Comparison of ENCODE assay signal across 18 cellular contexts in the genomic region with DNA sequence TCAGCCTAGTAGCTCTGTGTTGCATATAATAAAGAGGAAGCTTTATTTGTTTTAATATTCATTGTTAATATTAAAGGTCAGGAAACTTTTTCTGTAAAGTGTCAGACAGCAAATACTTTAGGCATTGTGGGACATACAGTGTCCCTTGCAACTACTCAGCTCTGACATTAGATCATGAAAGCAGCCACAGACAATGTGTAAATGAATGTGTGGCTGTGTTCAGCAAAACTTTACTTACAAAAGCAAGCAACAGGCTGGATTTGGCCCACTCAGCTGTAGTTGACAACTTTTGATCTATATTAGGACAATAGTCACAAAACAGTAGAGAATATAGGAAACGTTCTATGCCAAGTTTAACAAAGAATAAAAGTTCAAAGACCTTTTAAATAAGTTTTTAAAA.
"Had no signal": no experiment of that assay in that cellular context is flagged by ENCODE, and none has a peak within 500 bp of the region (broad histone marks: within the 10 kb centered on the region; RNA-seq: fewer than 3 reads in every experiment).

No MANE protein-coding gene starts in this region.

- DNase-seq: activated CD4-positive, alpha-beta memory T cell treated with anti-CD3 and anti-CD28 coated beads for 36 hours; activated CD4-positive, alpha-beta T cell treated with anti-CD3 and anti-CD28 coated beads, Interleukin-2, amount 10 ng/mL, durations not matched to agents 7 days and 5 days; activated CD8-positive, alpha-beta memory T cell treated with anti-CD3 and anti-CD28 coated beads for 24 hours; activated gamma-delta T cell treated with Interleukin-2 at 50 U/mL for 16 hours; activated naive CD4-positive, alpha-beta T cell treated with anti-CD3 and anti-CD28 coated beads, Interleukin-2, amount 10 ng/mL, durations not matched to agents 7 days and 5 days; activated naive CD8-positive, alpha-beta T cell treated with anti-CD3 and anti-CD28 coated beads for 36 hours; activated T-cell treated with anti-CD3 and anti-CD28 coated beads, Interleukin-2, amount 50 U/mL, for 4 hours; anterior cingulate cortex; cerebellar nuclear complex; MG63; NCI-H1105 treated with DMSO at 0.1 percent for 48 hours; NCI-H1436 treated with DMSO at 0.1 percent for 48 hours; NCI-H187; NCI-H2081; NCI-H510A treated with DMSO at 0.1 percent for 48 hours; SIG-M5; SW 1271 had no signal

- H3K27me3 ChIP-seq: MG63 had no signal

- H3K36me3 Mint-ChIP-seq: activated CD4-positive, alpha-beta memory T cell treated with anti-CD3 and anti-CD28 coated beads for 36 hours had no signal

- H3K36me3 ChIP-seq: MG63 had no signal

- H3K4me3 Mint-ChIP-seq: activated CD4-positive, alpha-beta memory T cell treated with anti-CD3 and anti-CD28 coated beads for 36 hours; activated CD4-positive, alpha-beta T cell treated with anti-CD3 and anti-CD28 coated beads, Interleukin-2, amount 10 ng/mL, durations not matched to agents 7 days and 5 days; activated naive CD4-positive, alpha-beta T cell treated with anti-CD3 and anti-CD28 coated beads, Interleukin-2, amount 10 ng/mL, durations not matched to agents 7 days and 5 days; activated naive CD8-positive, alpha-beta T cell treated with anti-CD3 and anti-CD28 coated beads for 36 hours; activated T-cell treated with anti-CD3 and anti-CD28 coated beads, Interleukin-2, amount 50 U/mL, for 4 hours had no signal

- H3K27me3 Mint-ChIP-seq: activated CD4-positive, alpha-beta memory T cell treated with anti-CD3 and anti-CD28 coated beads for 36 hours; activated naive CD4-positive, alpha-beta T cell treated with anti-CD3 and anti-CD28 coated beads, Interleukin-2, amount 10 ng/mL, durations not matched to agents 7 days and 5 days; activated naive CD8-positive, alpha-beta T cell treated with anti-CD3 and anti-CD28 coated beads for 36 hours had no signal

- H3K4me3 ChIP-seq: MG63 had no signal

- H3K9me3 ChIP-seq: MG63 had no signal

- H3K4me1 Mint-ChIP-seq: activated CD4-positive, alpha-beta T cell treated with anti-CD3 and anti-CD28 coated beads, Interleukin-2, amount 10 ng/mL, durations not matched to agents 7 days and 5 days; activated naive CD4-positive, alpha-beta T cell treated with anti-CD3 and anti-CD28 coated beads, Interleukin-2, amount 10 ng/mL, durations not matched to agents 7 days and 5 days had no signal

- H3K9me3 Mint-ChIP-seq: activated CD4-positive, alpha-beta memory T cell treated with anti-CD3 and anti-CD28 coated beads for 36 hours; activated naive CD4-positive, alpha-beta T cell treated with anti-CD3 and anti-CD28 coated beads, Interleukin-2, amount 10 ng/mL, durations not matched to agents 7 days and 5 days had no signal

- H3K27ac Mint-ChIP-seq: activated CD4-positive, alpha-beta memory T cell treated with anti-CD3 and anti-CD28 coated beads for 36 hours; activated CD4-positive, alpha-beta T cell treated with anti-CD3 and anti-CD28 coated beads, Interleukin-2, amount 10 ng/mL, durations not matched to agents 7 days and 5 days; activated naive CD4-positive, alpha-beta T cell treated with anti-CD3 and anti-CD28 coated beads, Interleukin-2, amount 10 ng/mL, durations not matched to agents 7 days and 5 days; activated T-helper 2 cell treated with anti-CD3 and anti-CD28 coated beads, Interferon-gamma antibody, Interleukin-2, Interleukin-4, amounts not matched to agents 10 μg/mL and 5 μg/mL and 100 μg/mL, durations not matched to agents 14 hours and 24 hours and 36 hours had no signal
